Comparison of ENCODE assay signal across 1 cellular context in the genomic region with DNA sequence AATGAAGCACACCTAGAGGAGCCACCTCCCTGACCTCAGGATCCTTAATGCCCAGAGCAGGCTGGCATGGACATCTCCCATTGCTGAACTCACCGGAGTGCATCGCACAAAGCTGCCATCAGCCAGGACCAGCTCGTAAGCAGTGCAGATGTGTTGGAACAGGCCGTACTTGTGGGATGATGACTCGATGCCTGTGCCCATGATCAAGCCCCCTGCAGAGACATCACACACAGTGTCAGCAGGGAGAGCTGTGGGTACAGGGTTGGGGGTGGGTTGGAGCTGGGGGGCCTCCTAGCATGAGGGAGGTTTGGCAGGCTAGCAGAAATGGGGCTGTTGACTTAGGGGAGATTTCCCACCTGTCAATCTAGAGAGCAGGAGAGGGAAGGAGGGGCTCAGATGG.
TF ChIP-seq lines count a peak whose summit lies in the region.

No MANE protein-coding gene starts in this region.

TF ChIP-seq in HEK293, 187 proteins besides CTCF, POLR2A, EP300 and RAD21 (continued from another document):
- TF ChIP-seq, protein P1, sequence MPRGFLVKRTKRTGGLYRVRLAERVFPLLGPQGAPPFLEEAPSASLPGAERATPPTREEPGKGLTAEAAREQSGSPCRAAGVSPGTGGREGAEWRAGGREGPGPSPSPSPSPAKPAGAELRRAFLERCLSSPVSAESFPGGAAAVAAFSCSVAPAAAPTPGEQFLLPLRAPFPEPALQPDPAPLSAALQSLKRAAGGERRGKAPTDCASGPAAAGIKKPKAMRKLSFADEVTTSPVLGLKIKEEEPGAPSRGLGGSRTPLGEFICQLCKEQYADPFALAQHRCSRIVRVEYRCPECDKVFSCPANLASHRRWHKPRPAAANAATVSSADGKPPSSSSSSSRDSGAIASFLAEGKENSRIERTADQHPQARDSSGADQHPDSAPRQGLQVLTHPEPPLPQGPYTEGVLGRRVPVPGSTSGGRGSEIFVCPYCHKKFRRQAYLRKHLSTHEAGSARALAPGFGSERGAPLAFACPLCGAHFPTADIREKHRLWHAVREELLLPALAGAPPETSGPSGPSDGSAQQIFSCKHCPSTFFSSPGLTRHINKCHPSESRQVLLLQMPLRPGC (tag by site-specific recombination; IDR thresholded peaks at IDR 0.05): no peak
- TF ChIP-seq, protein P2, sequence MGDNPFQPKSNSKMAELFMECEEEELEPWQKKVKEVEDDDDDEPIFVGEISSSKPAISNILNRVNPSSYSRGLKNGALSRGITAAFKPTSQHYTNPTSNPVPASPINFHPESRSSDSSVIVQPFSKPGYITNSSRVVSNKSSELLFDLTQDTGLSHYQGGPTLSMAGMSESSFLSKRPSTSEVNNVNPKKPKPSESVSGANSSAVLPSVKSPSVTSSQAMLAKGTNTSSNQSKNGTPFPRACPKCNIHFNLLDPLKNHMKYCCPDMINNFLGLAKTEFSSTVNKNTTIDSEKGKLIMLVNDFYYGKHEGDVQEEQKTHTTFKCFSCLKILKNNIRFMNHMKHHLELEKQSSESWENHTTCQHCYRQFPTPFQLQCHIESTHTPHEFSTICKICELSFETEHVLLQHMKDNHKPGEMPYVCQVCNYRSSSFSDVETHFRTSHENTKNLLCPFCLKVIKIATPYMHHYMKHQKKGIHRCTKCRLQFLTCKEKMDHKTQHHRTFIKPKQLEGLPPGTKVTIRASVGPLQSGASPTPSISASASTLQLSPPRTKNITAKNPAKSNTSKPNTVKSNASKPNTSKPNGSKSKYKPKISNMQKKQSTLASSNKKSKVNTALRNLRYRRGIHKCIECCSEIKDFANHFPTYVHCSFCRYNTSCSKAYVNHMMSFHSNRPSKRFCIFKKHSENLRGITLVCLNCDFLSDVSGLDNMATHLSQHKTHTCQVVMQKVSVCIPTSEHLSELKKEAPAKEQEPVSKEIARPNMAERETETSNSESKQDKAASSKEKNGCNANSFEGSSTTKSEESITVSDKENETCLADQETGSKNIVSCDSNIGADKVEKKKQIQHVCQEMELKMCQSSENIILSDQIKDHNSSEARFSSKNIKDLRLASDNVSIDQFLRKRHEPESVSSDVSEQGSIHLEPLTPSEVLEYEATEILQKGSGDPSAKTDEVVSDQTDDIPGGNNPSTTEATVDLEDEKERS (tag by site-specific recombination; IDR thresholded peaks at IDR 0.05): no peak
- TF ChIP-seq SCRT2 (tag by site-specific recombination; IDR thresholded peaks at IDR 0.05): no peak
- TF ChIP-seq ZNF600 (tag by site-specific recombination; IDR thresholded peaks at IDR 0.05): 0 out of 2 replicates have a peak, but pooled peaks have one; percentile 47
- no peak for TF ChIP-seq ZNF211 (tag by site-specific recombination; IDR thresholded peaks at IDR 0.05; ENCODE audit: low read depth)
TF ChIP-seq in HEK293: peak in this region for 3.
